11 cellular contexts compared by ENCODE assay signal in the genomic region with DNA sequence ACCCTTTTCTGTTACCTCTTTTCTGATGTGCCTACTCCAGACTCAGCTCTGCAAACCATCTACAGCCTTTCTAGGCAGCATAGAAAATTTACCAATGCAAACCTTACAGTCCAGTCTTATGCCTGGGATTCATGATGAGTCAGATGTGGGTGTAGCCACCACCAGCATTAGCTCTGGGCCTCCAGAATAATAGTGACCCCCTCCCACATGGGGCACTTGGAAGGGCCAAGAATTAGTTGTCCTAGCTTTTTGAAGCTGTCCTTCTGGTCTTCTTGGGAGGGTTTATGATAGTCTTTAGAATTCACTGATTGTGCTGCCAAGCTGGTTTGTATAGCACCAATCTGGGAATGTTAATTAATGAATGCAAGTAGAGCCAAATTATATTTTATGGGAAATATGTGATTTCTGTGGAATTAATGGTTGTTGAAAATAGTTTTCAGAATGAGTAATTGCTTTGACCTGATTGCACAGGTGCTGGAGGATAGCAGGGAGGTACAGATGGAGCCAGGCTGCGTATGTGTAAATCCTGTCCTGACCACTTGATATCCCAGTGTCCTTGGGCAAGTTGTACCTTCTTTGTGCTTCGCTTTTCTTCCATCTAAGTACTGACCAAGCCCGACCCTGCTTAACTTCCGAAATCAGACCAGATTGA.
A peak's percentile ranks its signal among the peaks of the same experiment; 100 is the strongest.
DNase-seq lines count a peak whose midpoint lies in the region; ATAC-seq and TF ChIP-seq lines count a peak whose summit lies in the region.
"Had no signal": no experiment of that assay in that cellular context is flagged by ENCODE, and none has a peak within 500 bp of the region (broad histone marks: within the 10 kb centered on the region; RNA-seq: fewer than 3 reads in every experiment).

No MANE protein-coding gene starts in this region.

- H3K4me3 ChIP-seq in sigmoid colon, result no peak overlapping the region
- H3K4me3 ChIP-seq: right lobe of liver had no signal

- H3K9me3 ChIP-seq in sigmoid colon, result no peaks in the 10 kb centered on the region
- H3K9me3 ChIP-seq: right lobe of liver had no signal

- ATAC-seq in activated naive CD4-positive, alpha-beta T cell treated with anti-CD3 and anti-CD28 coated beads, Interleukin-2, amount 50 U/mL, for 72 hours, result no peak
- ATAC-seq in GM21737 (IDR thresholded peaks at IDR 0.05; ENCODE audit: unreplicated experiment), result no peak
- ATAC-seq: right lobe of liver had no signal

- peak overlapping the region; percentile 32 to 79 (median 60) for H3K27ac ChIP-seq in sigmoid colon
- H3K27ac ChIP-seq: right lobe of liver had no signal

- no peak for TF ChIP-seq CTCF in sigmoid colon (IDR thresholded peaks at IDR 0.05)

- no peaks in the 10 kb centered on the region for H3K9me3 Mint-ChIP-seq in activated naive CD4-positive, alpha-beta T cell treated with anti-CD3 and anti-CD28 coated beads, Interleukin-2, amount 50 U/mL, for 72 hours

- WGBS in sigmoid colon, 2 donors, result 86% methylated on average over 4 of the region's 4 CpGs

- DNase-seq in ELR (ENCODE audit: low read depth), result peak; percentile 86
- DNase-seq in RPMI7951 (ENCODE audit: low read depth), result peak; percentile 80
- peak; percentile 9 to 37 for DNase-seq in erythroblast (lab: John Stamatoyannopoulos, UW)
- DNase-seq in sigmoid colon, result no peak
- DNase-seq in DMS 273 treated with DMSO at 0.1 percent for 48 hours (lab: John Stamatoyannopoulos, UW), result no peak
- DNase-seq in activated naive CD4-positive, alpha-beta T cell treated with anti-CD3 and anti-CD28 coated beads, Interleukin-2, amount 50 U/mL, for 72 hours (ENCODE audit: low spot score in 2 of 2), result no peak
- no peak for DNase-seq in UCSD-AML1 (lab: John Stamatoyannopoulos, UW; ENCODE audit: unreplicated experiment)
- DNase-seq: Kasumi-1, NCI-H446 treated with DMSO at 0.1 percent for 48 hours, right lobe of liver had no signal

- no peak overlapping the region for H3K27ac Mint-ChIP-seq in activated naive CD4-positive, alpha-beta T cell treated with anti-CD3 and anti-CD28 coated beads, Interleukin-2, amount 50 U/mL, for 72 hours

- H3K27me3 ChIP-seq in sigmoid colon, result no peaks in the 10 kb centered on the region
- H3K27me3 ChIP-seq: right lobe of liver had no signal

- TF ChIP-seq EP300 in sigmoid colon (IDR thresholded peaks at IDR 0.05), result no peak

- H3K36me3 ChIP-seq in sigmoid colon, result no peaks in the 10 kb centered on the region
- H3K36me3 ChIP-seq: right lobe of liver had no signal

- no peaks in the 10 kb centered on the region for H3K36me3 Mint-ChIP-seq in activated naive CD4-positive, alpha-beta T cell treated with anti-CD3 and anti-CD28 coated beads, Interleukin-2, amount 50 U/mL, for 72 hours

- TF ChIP-seq POLR2A in erythroblast (IDR thresholded peaks at IDR 0.05; ENCODE audit: low read length) (no peak), sigmoid colon (IDR thresholded peaks at IDR 0.05) (no peak)

- peaks cover 0 to 59% (median 40%) of the 10 kb centered on the region in 4 donors for H3K4me1 ChIP-seq in sigmoid colon

- intact Hi-C loops in sigmoid colon (cut with DNase I), result loop anchor here (5.0 to 10.0 kb wide), 3 partner anchors 56 to 348 kb away; no protein-coding TSS in a partner anchor

Comparison
In these comparisons a context has a peak if more than half of its experiments do, and no peak if none do; other contexts are left out.
1. DNase-seq: peak in ELR (single experiment), RPMI7951 (single experiment) and erythroblast (2 of 2); none in sigmoid colon (single experiment), DMS 273 treated with DMSO at 0.1 percent for 48 hours (single experiment), activated naive CD4-positive, alpha-beta T cell treated with anti-CD3 and anti-CD28 coated beads, Interleukin-2, amount 50 U/mL, for 72 hours (0 of 2) and UCSD-AML1 (single experiment).